Comparison of ENCODE assay signal across 23 cellular contexts in genomic region chr5:149314571-149315111, GRCh38. TPM values are rescaled to one million over a fixed set of nuclear protein-coding genes. Genes with fewer than 3 reads are reported as not detected.
DNase-seq lines count a peak whose midpoint lies in the region; ATAC-seq, FAIRE-seq and TF ChIP-seq lines count a peak whose summit lies in the region.
"Had no signal": no experiment of that assay in that cellular context is flagged by ENCODE, and none has a peak within 500 bp of the region (broad histone marks: within the 10 kb centered on the region; RNA-seq: fewer than 3 reads in every experiment).

No MANE protein-coding gene starts in this region.

- H2AFZ ChIP-seq in OCI-LY7 (ENCODE audit: low read length): no peak overlapping the region
- H2AFZ ChIP-seq in keratinocyte (ENCODE audit: control insufficient read depth, low read length): no peak overlapping the region
- no peak overlapping the region for H2AFZ ChIP-seq in neuronal stem cell (ENCODE audit: low read length)

- H2AK5ac ChIP-seq in neuronal stem cell (ENCODE audit: low read depth, low read length): no peak overlapping the region

- ATAC-seq in HG03432 (IDR thresholded peaks at IDR 0.05; ENCODE audit: unreplicated experiment): no peak
- ATAC-seq: activated naive CD4-positive, alpha-beta T cell treated with anti-CD3 and anti-CD28 coated beads, Interleukin-2, amount 50 U/mL, for 72 hours; upper lobe of right lung had no signal

- H3K79me2 ChIP-seq in OCI-LY7 (ENCODE audit: insufficient read depth, low read depth, low read length) (no peaks in the 10 kb centered on the region), keratinocyte (ENCODE audit: control insufficient read depth, insufficient read depth, low read length) (no peaks in the 10 kb centered on the region)

- no peaks in the 10 kb centered on the region for H3K9me2 ChIP-seq in OCI-LY7 (ENCODE audit: insufficient read depth, low read length)

- no peaks in the 10 kb centered on the region for H3K9me3 ChIP-seq in OCI-LY7 (ENCODE audit: low read length)
- H3K9me3 ChIP-seq in keratinocyte (ENCODE audit: control insufficient read depth, low read depth, low read length): no peaks in the 10 kb centered on the region
- no peaks in the 10 kb centered on the region for H3K9me3 ChIP-seq in neuronal stem cell (replicated peaks in 1 of 2; ENCODE audit: control insufficient read depth in 2 of 2, insufficient read depth in 1 of 2, low read depth in 1 of 2, low read length in 2 of 2)
- H3K9me3 ChIP-seq in effector memory CD4-positive, alpha-beta T cell (ENCODE audit: control insufficient read depth, low read length): no peaks in the 10 kb centered on the region
- H3K9me3 ChIP-seq: upper lobe of right lung had no signal

- no peak overlapping the region for H3K9ac ChIP-seq in keratinocyte (ENCODE audit: control insufficient read depth, extremely low read depth, insufficient read depth, low read length)
- no peak overlapping the region for H3K9ac ChIP-seq in neuronal stem cell (ENCODE audit: low read depth, low read length, poor library complexity)

- no peak for FAIRE-seq in D721Med (lab: Jason Lieb, UNC)
- FAIRE-seq in keratinocyte (lab: Jason Lieb, UNC): no peak
- FAIRE-seq: astrocyte, GM12891 had no signal

- no peak overlapping the region for H3K14ac ChIP-seq in neuronal stem cell (ENCODE audit: low read length)

- no peak overlapping the region for H4K8ac ChIP-seq in neuronal stem cell (ENCODE audit: low read depth, low read length)

- H3K4me1 ChIP-seq in OCI-LY7 (ENCODE audit: insufficient read depth, low read length, poor library complexity, severe bottlenecking) (no peaks in the 10 kb centered on the region), keratinocyte (ENCODE audit: control insufficient read depth, extremely low read depth, insufficient read depth, low read length) (no peaks in the 10 kb centered on the region), neuronal stem cell (ENCODE audit: control insufficient read depth in 2 of 2, insufficient read depth in 1 of 2, low read depth in 1 of 2, low read length in 2 of 2) (peaks cover 0 to 2% of the 10 kb centered on the region in 2 donors)
- H3K4me1 ChIP-seq in effector memory CD4-positive, alpha-beta T cell (ENCODE audit: control insufficient read depth, insufficient read depth, low read length, poor library complexity, severe bottlenecking): no peaks in the 10 kb centered on the region

- H3K4me3 ChIP-seq in OCI-LY7 (ENCODE audit: low read depth, low read length, poor library complexity, severe bottlenecking): no peak overlapping the region
- H3K4me3 ChIP-seq in keratinocyte (ENCODE audit: control insufficient read depth in 2 of 3, extremely low read depth in 1 of 3, insufficient read depth in 2 of 3, low read depth in 1 of 3, low read length in 3 of 3): no peak overlapping the region
- H3K4me3 ChIP-seq in neuronal stem cell (ENCODE audit: low read length in 2 of 2): no peak overlapping the region
- no peak overlapping the region for H3K4me3 ChIP-seq in effector memory CD4-positive, alpha-beta T cell (ENCODE audit: insufficient read depth, low read depth, low read length, poor library complexity, severe bottlenecking)
- H3K4me3 ChIP-seq: SK-N-MC, upper lobe of right lung had no signal

- TF ChIP-seq CTCF in D721Med (IDR thresholded peaks at IDR 0.05; ENCODE audit: insufficient read depth, missing control alignments): peak; percentile 21
- peak; percentile 39; the same call in 1 of the 2 replicates for TF ChIP-seq CTCF in HFFc6 (IDR thresholded peaks at IDR 0.05)
- TF ChIP-seq CTCF in OCI-LY7 (conservative IDR thresholded peaks at IDR 0.05; ENCODE audit: low read length): peak; percentile 59
- peak in 2 of 3 experiments; percentile 18 to 23 for TF ChIP-seq CTCF in keratinocyte (optimal IDR thresholded peaks at IDR 0.05 in 1 of 3, IDR thresholded peaks at IDR 0.05 in 1 of 3, conservative IDR thresholded peaks at IDR 0.05 in 1 of 3; ENCODE audit: extremely low read depth in 1 of 3, insufficient read depth in 2 of 3, low read length in 3 of 3)

- H3K4me1 Mint-ChIP-seq in HFFc6 (ENCODE audit: low read depth): peaks cover 10% of the 10 kb centered on the region

- H3K79me1 ChIP-seq in neuronal stem cell (ENCODE audit: low read depth, low read length): no peaks in the 10 kb centered on the region

- no peaks in the 10 kb centered on the region for H3K36me3 Mint-ChIP-seq in HFFc6 (ENCODE audit: low read depth)
- H3K36me3 Mint-ChIP-seq: activated naive CD4-positive, alpha-beta T cell treated with anti-CD3 and anti-CD28 coated beads, Interleukin-2, amount 50 U/mL, for 72 hours; CD4-positive, CD25-positive, alpha-beta regulatory T cell had no signal

- WGBS in neuronal stem cell (ENCODE audit: extremely low coverage in 2 of 2, insufficient read length in 2 of 2, insufficient replicate concordance in 1 of 2), 2 donors: no CpG with 5 or more reads among the region's 4 CpGs

- H2BK15ac ChIP-seq in neuronal stem cell (ENCODE audit: low read length): no peak overlapping the region

- no peak overlapping the region for H3K27ac Mint-ChIP-seq in HFFc6
- H3K27ac Mint-ChIP-seq: activated CD4-positive, alpha-beta T cell treated with anti-CD3 and anti-CD28 coated beads, Interleukin-2, amount 10 ng/mL, durations not matched to agents 7 days and 5 days; activated naive CD4-positive, alpha-beta T cell treated with anti-CD3 and anti-CD28 coated beads, Interleukin-2, amount 50 U/mL, for 72 hours; CD4-positive, CD25-positive, alpha-beta regulatory T cell had no signal

- no peaks in the 10 kb centered on the region for H4K20me1 ChIP-seq in OCI-LY7 (ENCODE audit: insufficient read depth, low read length)
- H4K20me1 ChIP-seq in keratinocyte (ENCODE audit: control insufficient read depth, extremely low read depth, insufficient read depth, low read length): no peaks in the 10 kb centered on the region

- no peak overlapping the region for H3K27ac ChIP-seq in OCI-LY7 (ENCODE audit: low read depth, low read length, poor library complexity, severe bottlenecking)
- no peak overlapping the region for H3K27ac ChIP-seq in keratinocyte (ENCODE audit: control insufficient read depth, insufficient read depth, low read length)
- H3K27ac ChIP-seq in neuronal stem cell (replicated peaks; ENCODE audit: low read length): no peak overlapping the region
- no peak overlapping the region for H3K27ac ChIP-seq in effector memory CD4-positive, alpha-beta T cell (ENCODE audit: insufficient read depth, low read length, poor library complexity, severe bottlenecking)
- H3K27ac ChIP-seq: RWPE1, SK-N-MC, upper lobe of right lung had no signal

- H3K27me3 Mint-ChIP-seq in HFFc6 (ENCODE audit: insufficient read depth): no peaks in the 10 kb centered on the region; the same call in 1 of the 2 replicates
- H3K27me3 Mint-ChIP-seq: activated CD4-positive, alpha-beta T cell treated with anti-CD3 and anti-CD28 coated beads, Interleukin-2, amount 10 ng/mL, durations not matched to agents 7 days and 5 days had no signal

- H2BK5ac ChIP-seq in neuronal stem cell (ENCODE audit: low read length): no peak overlapping the region

- no peaks in the 10 kb centered on the region for H3K9me1 ChIP-seq in keratinocyte (ENCODE audit: control insufficient read depth, extremely low read depth, insufficient read depth, low read length)

- no peak for DNase-seq in D721Med (ENCODE audit: insufficient read length, low spot score)
- DNase-seq in HFFc6: no peak
- peak; percentile 19 for DNase-seq in OCI-LY7 (ENCODE audit: low spot score)
- DNase-seq in keratinocyte (ENCODE audit: low read depth, low spot score): no peak
- no peak for DNase-seq in neuronal stem cell (ENCODE audit: low spot score)
- DNase-seq in effector memory CD4-positive, alpha-beta T cell: no peak
- DNase-seq: activated CD4-positive, alpha-beta T cell treated with anti-CD3 and anti-CD28 coated beads, Interleukin-2, amount 10 ng/mL, durations not matched to agents 7 days and 5 days; DMS153; GF-D8; mesenchymal stem cell; NCI-H1092; NCI-H1930; nucleus accumbens; stimulated activated CD4-positive, alpha-beta T cell treated with anti-CD3 and anti-CD28 coated beads, Interleukin-12 subunit alpha, Interleukin-12 subunit beta, amount 100 ng/mL, for 4 hours; T-helper 2 cell; upper lobe of right lung had no signal

- H3K9me3 Mint-ChIP-seq in HFFc6: no peaks in the 10 kb centered on the region
- H3K9me3 Mint-ChIP-seq: activated CD4-positive, alpha-beta T cell treated with anti-CD3 and anti-CD28 coated beads, Interleukin-2, amount 10 ng/mL, durations not matched to agents 7 days and 5 days; activated naive CD4-positive, alpha-beta T cell treated with anti-CD3 and anti-CD28 coated beads, Interleukin-2, amount 50 U/mL, for 72 hours; CD4-positive, CD25-positive, alpha-beta regulatory T cell had no signal

- no peak overlapping the region for H3K4me2 ChIP-seq in OCI-LY7 (ENCODE audit: low read length)
- H3K4me2 ChIP-seq in keratinocyte (ENCODE audit: control insufficient read depth, extremely low read depth, insufficient read depth, low read depth, low read length): no peak overlapping the region
- no peak overlapping the region for H3K4me2 ChIP-seq in neuronal stem cell (ENCODE audit: insufficient read depth, low read length, poor library complexity, severe bottlenecking)

- H2BK120ac ChIP-seq in neuronal stem cell (ENCODE audit: low read depth, low read length): no peak overlapping the region

- H2BK12ac ChIP-seq in neuronal stem cell (ENCODE audit: low read length): no peak overlapping the region

- CTCF ChIA-PET in OCI-LY7 (lab: Charles Lee; ENCODE audit: unreplicated experiment): interaction anchor here (0.9 to 1.7 kb wide), 2 partner anchors 58 to 70 kb away, joined by 5 to 7 read pairs; no protein-coding TSS in a partner anchor

- no peak overlapping the region for H3K18ac ChIP-seq in neuronal stem cell (ENCODE audit: low read length)

- H3K4ac ChIP-seq in neuronal stem cell (ENCODE audit: low read length): no peak overlapping the region

- intact Hi-C loops in OCI-LY7 (cut with micrococcal nuclease; ENCODE audit: unreplicated experiment): loop anchor here (5.0 kb wide), 1 partner anchor 248 kb away; no protein-coding TSS in a partner anchor

- H3K36me3 ChIP-seq in OCI-LY7 (ENCODE audit: insufficient read depth, low read length): no peaks in the 10 kb centered on the region
- peaks cover 0 to 1% of the 10 kb centered on the region in 2 experiments for H3K36me3 ChIP-seq in keratinocyte (ENCODE audit: control insufficient read depth in 2 of 2, extremely low read depth in 1 of 2, insufficient read depth in 2 of 2, low read length in 2 of 2)
- no peaks in the 10 kb centered on the region for H3K36me3 ChIP-seq in neuronal stem cell (replicated peaks in 1 of 2; ENCODE audit: control insufficient read depth in 2 of 2, insufficient read depth in 2 of 2, low read length in 2 of 2)
- no peaks in the 10 kb centered on the region for H3K36me3 ChIP-seq in effector memory CD4-positive, alpha-beta T cell (ENCODE audit: control insufficient read depth, insufficient read depth, low read length)
- H3K36me3 ChIP-seq: upper lobe of right lung had no signal

- H3K4me3 Mint-ChIP-seq in HFFc6: no peak overlapping the region
- H3K4me3 Mint-ChIP-seq: activated CD4-positive, alpha-beta T cell treated with anti-CD3 and anti-CD28 coated beads, Interleukin-2, amount 10 ng/mL, durations not matched to agents 7 days and 5 days; CD4-positive, CD25-positive, alpha-beta regulatory T cell had no signal

- no peak overlapping the region for H4K91ac ChIP-seq in neuronal stem cell (ENCODE audit: low read depth, low read length, poor library complexity)

- BruUV-seq in OCI-LY7 (replicated peaks; lab: Mats Ljungman, UMichigan): no TSS peak

- POLR2A ChIA-PET in OCI-LY7 (lab: Charles Lee): interaction anchor here (0.8 to 1.0 kb wide), 2 partner anchors 54 to 57 kb away, joined by 3 read pairs; no protein-coding TSS in a partner anchor

- no peak overlapping the region for H3K23ac ChIP-seq in neuronal stem cell (ENCODE audit: low read depth, low read length, poor library complexity)

- no peaks in the 10 kb centered on the region for H3K27me3 ChIP-seq in keratinocyte (ENCODE audit: control insufficient read depth, extremely low read depth, insufficient read depth, low read length)
- peaks cover 0 to 17% (median 0%) of the 10 kb centered on the region in 3 experiments for H3K27me3 ChIP-seq in neuronal stem cell (ENCODE audit: control insufficient read depth in 3 of 3, insufficient read depth in 3 of 3, low read depth in 1 of 3, low read length in 3 of 3)
- H3K27me3 ChIP-seq in effector memory CD4-positive, alpha-beta T cell (replicated peaks; ENCODE audit: control insufficient read depth, insufficient read depth, low read length, poor library complexity, severe bottlenecking): no peaks in the 10 kb centered on the region
- H3K27me3 ChIP-seq: upper lobe of right lung had no signal

- dilution Hi-C loops in keratinocyte (cut with MboI; ENCODE audit: extremely low pct_ligation_motif_present, low sequenced_read_pairs): no loop called here

RNA-seq across cellular contexts. Expression of gene GRPEL2, which starts 30.7 kb away (rescaled TPM):
- 10 to 100 TPM; 15.6 to 18.9 (median 17.5) TPM for total RNA-seq in HFFc6 (2021; fragmentation: NEBNext Ultra II Directional; extraction: Animal tissue kit (Norgen Biotek cat#: 25700))
- total RNA-seq in OCI-LY7 (2014; rRNA removed; shearing (Covaris generic)): 17.4 and 28.3 TPM in 2 replicates
- 37.3 and 41.5 TPM in 2 replicates for total RNA-seq in OCI-LY7 (2022)
- 11.4 to 17.5 TPM (median 11.7 TPM) in 3 replicates for polyA plus RNA-seq in keratinocyte
- polyA plus RNA-seq in keratinocyte (2011; ENCODE audit: low read depth): 17.2 TPM
- polyA plus RNA-seq in keratinocyte (2011; cell fraction: cytosol; rRNA removed): 7.2 and 13.7 TPM in 2 replicates
- 7.1 and 10.6 TPM in 2 replicates for polyA plus RNA-seq in keratinocyte (2011; cell fraction: nucleus; rRNA removed)
- 8.9 and 12.9 TPM in 2 replicates for polyA plus RNA-seq in keratinocyte (2012; ENCODE audit: low replicate concordance)
- polyA minus RNA-seq in keratinocyte: 6.2 to 17.2 TPM (median 13.1 TPM) in 3 replicates
- 19.2 TPM for polyA minus RNA-seq in keratinocyte (2011; cell fraction: cytosol; rRNA and poly(A)+ RNA removed)
- polyA minus RNA-seq in keratinocyte (2011; cell fraction: nucleus; rRNA and poly(A)+ RNA removed): 9.3 and 11.9 TPM in 2 replicates
- 11.4 TPM for polyA plus RNA-seq in neuronal stem cell (2013, experiment 1 of 2)
- 11.3 TPM for polyA plus RNA-seq in neuronal stem cell (2013, experiment 2 of 2)

RNA-seq across cellular contexts. Expression of gene AFAP1L1, which starts 43.0 kb away (rescaled TPM):
- total RNA-seq in HFFc6 (2021; fragmentation: NEBNext Ultra II Directional; extraction: Animal tissue kit (Norgen Biotek cat#: 25700)): 1 to 10 TPM; 3.2 to 7.5 (median 5.4) TPM
- not detected in 2 replicates for total RNA-seq in OCI-LY7 (2014; rRNA removed; shearing (Covaris generic))
- total RNA-seq in OCI-LY7 (2022): not detected in 2 replicates
- 3.6 to 5.0 TPM (median 4.6 TPM) in 3 replicates for polyA plus RNA-seq in keratinocyte
- 8.0 TPM for polyA plus RNA-seq in keratinocyte (2011; ENCODE audit: low read depth)
- polyA plus RNA-seq in keratinocyte (2011; cell fraction: cytosol; rRNA removed): 5.5 and 5.6 TPM in 2 replicates
- 4.9 and 5.9 TPM in 2 replicates for polyA plus RNA-seq in keratinocyte (2011; cell fraction: nucleus; rRNA removed)
- 5.2 and 8.2 TPM in 2 replicates for polyA plus RNA-seq in keratinocyte (2012; ENCODE audit: low replicate concordance)
- 5.1 to 9.3 TPM (median 8.1 TPM) in 3 replicates for polyA minus RNA-seq in keratinocyte
- 4.0 TPM for polyA minus RNA-seq in keratinocyte (2011; cell fraction: cytosol; rRNA and poly(A)+ RNA removed)
- polyA minus RNA-seq in keratinocyte (2011; cell fraction: nucleus; rRNA and poly(A)+ RNA removed): 2.5 and 3.6 TPM in 2 replicates
- 0.29 TPM for polyA plus RNA-seq in neuronal stem cell (2013, experiment 1 of 2)
- polyA plus RNA-seq in neuronal stem cell (2013, experiment 2 of 2): 0.19 TPM
- total RNA-seq: activated CD4-positive, alpha-beta T cell treated with anti-CD3 and anti-CD28 coated beads, Interleukin-2, amount 10 ng/mL, durations not matched to agents 7 days and 5 days; CD4-positive, CD25-positive, alpha-beta regulatory T cell had no signal

RNA-seq across cellular contexts. Expression of gene PCYOX1L, which starts 43.2 kb away (rescaled TPM):
- 10 to 100 TPM in 5 of 6 experiments, 1 to 10 TPM in 1; 9.8 to 13.5 (median 11.0) TPM for total RNA-seq in HFFc6 (2021; fragmentation: NEBNext Ultra II Directional; extraction: Animal tissue kit (Norgen Biotek cat#: 25700))
- total RNA-seq in OCI-LY7 (2014; rRNA removed; shearing (Covaris generic)): 18.5 and 22.5 TPM in 2 replicates
- total RNA-seq in OCI-LY7 (2022): 32.3 and 33.3 TPM in 2 replicates
- 9.5 to 12.8 TPM (median 9.9 TPM) in 3 replicates for polyA plus RNA-seq in keratinocyte
- polyA plus RNA-seq in keratinocyte (2011; ENCODE audit: low read depth): 6.3 TPM
- polyA plus RNA-seq in keratinocyte (2011; cell fraction: cytosol; rRNA removed): 5.6 and 6.1 TPM in 2 replicates
- 23.6 and 26.8 TPM in 2 replicates for polyA plus RNA-seq in keratinocyte (2011; cell fraction: nucleus; rRNA removed)
- 6.9 and 8.3 TPM in 2 replicates for polyA plus RNA-seq in keratinocyte (2012; ENCODE audit: low replicate concordance)
- polyA minus RNA-seq in keratinocyte: 7.4 to 11.9 TPM (median 9.5 TPM) in 3 replicates
- 6.9 TPM for polyA minus RNA-seq in keratinocyte (2011; cell fraction: cytosol; rRNA and poly(A)+ RNA removed)
- 8.1 and 9.8 TPM in 2 replicates for polyA minus RNA-seq in keratinocyte (2011; cell fraction: nucleus; rRNA and poly(A)+ RNA removed)
- 16.0 TPM for polyA plus RNA-seq in neuronal stem cell (2013, experiment 1 of 2)
- 16.3 TPM for polyA plus RNA-seq in neuronal stem cell (2013, experiment 2 of 2)

Comparison
In these comparisons a context has a peak if more than half of its experiments do, and no peak if none do; other contexts are left out.
1. RNA of gene AFAP1L1, which starts 43.0 kb away (total RNA-seq): 3.2 to 7.5 TPM in HFFc6; not detected in OCI-LY7; every median in the first group is over 4 times any median in the second.
2. Peak in every context shown above with its lines, with median percentiles within 50 percentile points of each other: CTCF ChIP-seq.